ENCODE assay signal across 10 cellular contexts in the genomic region with DNA sequence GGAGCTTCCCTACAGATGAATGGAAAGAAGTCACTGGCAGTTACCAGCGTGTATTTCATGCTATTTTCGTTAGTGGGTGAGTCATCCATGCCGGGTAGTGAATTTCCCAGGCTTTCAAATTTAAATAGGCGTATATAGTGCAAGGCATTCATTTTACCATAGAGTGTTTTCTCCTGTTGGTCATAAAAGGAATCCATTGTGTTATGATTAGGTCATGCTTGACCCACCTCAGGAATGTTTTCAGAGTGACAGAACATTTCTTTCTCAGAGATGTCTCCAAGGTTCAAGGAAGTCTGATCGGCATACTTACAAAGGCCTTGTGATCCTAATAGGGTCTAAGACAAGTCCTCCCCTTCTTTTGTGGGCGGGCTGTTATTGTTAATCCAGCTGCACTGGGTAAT.
A peak's percentile ranks its signal among the peaks of the same experiment; 100 is the strongest.
DNase-seq lines count a peak whose midpoint lies in the region; ATAC-seq, FAIRE-seq and TF ChIP-seq lines count a peak whose summit lies in the region.
"Had no signal": no experiment of that assay in that cellular context is flagged by ENCODE, and none has a peak within 500 bp of the region (broad histone marks: within the 10 kb centered on the region; RNA-seq: fewer than 3 reads in every experiment).

No MANE protein-coding gene starts in this region.

- H3K27me3 Mint-ChIP-seq in astrocyte (ENCODE audit: low read depth, unreplicated experiment): no peaks in the 10 kb centered on the region

- no peak overlapping the region for H3K4me3 ChIP-seq in heart left ventricle
- H3K4me3 ChIP-seq in astrocyte (ENCODE audit: insufficient read depth, low read depth, low read length): no peak overlapping the region
- no peak overlapping the region for H3K4me3 ChIP-seq in coronary artery
- H3K4me3 ChIP-seq: thoracic aorta had no signal

- peaks cover 27% of the 10 kb centered on the region for H3K9me3 Mint-ChIP-seq in astrocyte (ENCODE audit: unreplicated experiment)

- TF ChIP-seq POLR2A in heart left ventricle (IDR thresholded peaks at IDR 0.05): no peak

- no peaks in the 10 kb centered on the region for H3K79me2 ChIP-seq in astrocyte (ENCODE audit: insufficient read depth, low read length)

- H3K27ac ChIP-seq in heart left ventricle (peak overlapping the region in 5 of 12 donors; percentile 11 to 57 (median 28)), astrocyte (ENCODE audit: low read depth, low read length) (peak overlapping the region; percentile 92), coronary artery (no peak overlapping the region)
- H3K27ac ChIP-seq: thoracic aorta had no signal

- ATAC-seq in heart left ventricle (peak in 3 of 4 donors; percentile 41 to 68 (median 52)), GM19452 (IDR thresholded peaks at IDR 0.05; ENCODE audit: unreplicated experiment) (no peak), HG02763 (IDR thresholded peaks at IDR 0.05; ENCODE audit: unreplicated experiment) (no peak)

- H3K9ac ChIP-seq in astrocyte (ENCODE audit: low read length): peak overlapping the region; percentile 66

- TF ChIP-seq CTCF in heart left ventricle (IDR thresholded peaks at IDR 0.05) (no peak), astrocyte (IDR thresholded peaks at IDR 0.05; ENCODE audit: insufficient read depth, low read depth, low read length) (no peak), coronary artery (IDR thresholded peaks at IDR 0.05) (no peak)

- H2AFZ ChIP-seq in astrocyte (ENCODE audit: low read depth, low read length): peak overlapping the region; percentile 28

- H3K4me1 ChIP-seq in heart left ventricle (peaks cover 0 to 5% (median 0%) of the 10 kb centered on the region in 12 donors), astrocyte (ENCODE audit: insufficient read depth, low read length) (peaks cover 9% of the 10 kb centered on the region)

- H3K4me3 Mint-ChIP-seq in astrocyte (ENCODE audit: unreplicated experiment): no peak overlapping the region

- H3K27me3 ChIP-seq in heart left ventricle: no peaks in the 10 kb centered on the region
- H3K27me3 ChIP-seq in astrocyte (ENCODE audit: insufficient read depth, low read length): no peaks in the 10 kb centered on the region

- H3K36me3 Mint-ChIP-seq in astrocyte (ENCODE audit: low read depth, unreplicated experiment): no peaks in the 10 kb centered on the region

- peaks cover 17% of the 10 kb centered on the region for H3K4me1 Mint-ChIP-seq in astrocyte (ENCODE audit: low read depth, unreplicated experiment)

- peaks cover 0 to 29% (median 15%) of the 10 kb centered on the region in 12 donors for H3K9me3 ChIP-seq in heart left ventricle
- peaks cover 13% of the 10 kb centered on the region for H3K9me3 ChIP-seq in astrocyte (ENCODE audit: insufficient read depth, low read depth, low read length)

- peak; percentile 43 for FAIRE-seq in astrocyte (lab: Jason Lieb, UNC)

- 37 to 56% (median 51%) methylated on average over 6 of the region's 6 CpGs for WGBS in heart left ventricle, 4 donors

- intact Hi-C loops in heart left ventricle (cut with DNase I): no loop called here
- intact Hi-C loops in cardiac septum (cut with DNase I): no loop called here

- DNase-seq in heart left ventricle (peak in 1 of 5 donors; percentile 8), cardiac septum (ENCODE audit: low spot score) (no peak), astrocyte (ENCODE audit: low read depth) (peak; percentile 87), iris pigment epithelial cell (ENCODE audit: low read depth) (peak; percentile 50), coronary artery (ENCODE audit: low spot score) (no peak)
- DNase-seq in activated T-cell treated with anti-CD3 and anti-CD28 coated beads, Interleukin-2, amount 50 U/mL, for 48 hours: no peak
- DNase-seq: cortex of kidney had no signal

- no peaks in the 10 kb centered on the region for H3K36me3 ChIP-seq in heart left ventricle
- H3K36me3 ChIP-seq in astrocyte (ENCODE audit: insufficient read depth, low read length): no peaks in the 10 kb centered on the region
- H3K36me3 ChIP-seq: thoracic aorta had no signal

- no peaks in the 10 kb centered on the region for H4K20me1 ChIP-seq in astrocyte (ENCODE audit: insufficient read depth, low read length)

- H3K4me2 ChIP-seq in astrocyte (ENCODE audit: low read length): peak overlapping the region; percentile 77

- peak overlapping the region; percentile 98 for H3K27ac Mint-ChIP-seq in astrocyte (ENCODE audit: unreplicated experiment)

Comparison
In these comparisons a context has a peak if more than half of its experiments do, and no peak if none do; other contexts are left out.
1. ATAC-seq: peak in heart left ventricle (3 of 4); none in GM19452 (single experiment) and HG02763 (single experiment).
2. DNase-seq: peak in astrocyte (single experiment) and iris pigment epithelial cell (single experiment); none in cardiac septum (single experiment), activated T-cell treated with anti-CD3 and anti-CD28 coated beads, Interleukin-2, amount 50 U/mL, for 48 hours (0 of 2) and coronary artery (single experiment).